ENCODE assay signal across 2 cellular contexts in the genomic region with DNA sequence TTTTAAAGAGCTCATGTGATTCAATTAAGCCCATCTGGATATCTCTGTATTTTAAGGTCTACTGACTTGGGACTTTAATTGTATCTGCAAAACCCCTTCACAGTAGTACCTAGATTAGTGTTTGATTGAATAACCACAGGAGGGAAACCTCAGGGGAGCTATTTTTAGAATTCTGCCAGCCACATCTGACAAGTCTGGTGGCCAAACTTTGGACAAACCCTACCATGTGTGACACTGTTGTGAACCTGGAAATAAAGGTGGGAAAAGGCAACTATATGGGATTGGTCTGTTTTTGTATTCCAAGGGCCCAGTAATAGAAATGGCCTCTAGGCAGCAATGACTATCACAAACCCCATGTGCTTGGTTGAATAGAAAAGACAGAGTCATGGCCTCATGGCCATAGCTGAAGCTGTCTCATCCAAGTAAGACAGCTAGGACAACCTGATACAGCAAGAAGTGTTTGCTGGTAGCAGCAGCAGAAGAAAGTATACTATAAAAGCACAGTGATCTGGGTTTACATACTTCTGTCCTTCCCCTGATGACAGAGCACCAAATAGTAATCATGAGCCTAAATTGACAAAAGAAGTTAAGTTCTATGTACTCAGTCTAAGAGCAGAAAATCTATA.
TF ChIP-seq lines count a peak whose summit lies in the region.

No MANE protein-coding gene starts in this region.

TF ChIP-seq in IMR-90, 13 proteins besides CTCF, POLR2A, EP300 and RAD21:
- TF ChIP-seq FOS (IDR thresholded peaks at IDR 0.05; ENCODE audit: low read depth, low read length), result no peak
- TF ChIP-seq, protein P1, sequence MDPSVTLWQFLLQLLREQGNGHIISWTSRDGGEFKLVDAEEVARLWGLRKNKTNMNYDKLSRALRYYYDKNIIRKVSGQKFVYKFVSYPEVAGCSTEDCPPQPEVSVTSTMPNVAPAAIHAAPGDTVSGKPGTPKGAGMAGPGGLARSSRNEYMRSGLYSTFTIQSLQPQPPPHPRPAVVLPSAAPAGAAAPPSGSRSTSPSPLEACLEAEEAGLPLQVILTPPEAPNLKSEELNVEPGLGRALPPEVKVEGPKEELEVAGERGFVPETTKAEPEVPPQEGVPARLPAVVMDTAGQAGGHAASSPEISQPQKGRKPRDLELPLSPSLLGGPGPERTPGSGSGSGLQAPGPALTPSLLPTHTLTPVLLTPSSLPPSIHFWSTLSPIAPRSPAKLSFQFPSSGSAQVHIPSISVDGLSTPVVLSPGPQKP (IDR thresholded peaks at IDR 0.05; ENCODE audit: borderline replicate concordance, low read depth, low read length), result no peak
- no peak for TF ChIP-seq CEBPB (IDR thresholded peaks at IDR 0.05; ENCODE audit: low read depth, low read length)
- no peak for TF ChIP-seq MAZ (IDR thresholded peaks at IDR 0.05; ENCODE audit: borderline replicate concordance, low read depth, low read length)
- TF ChIP-seq RFX5 (IDR thresholded peaks at IDR 0.05; ENCODE audit: low read depth, low read length), result no peak
- no peak for TF ChIP-seq SMC3 (IDR thresholded peaks at IDR 0.05; ENCODE audit: low read depth, low read length)
- no peak for TF ChIP-seq MAFK (IDR thresholded peaks at IDR 0.05; ENCODE audit: low read depth, low read length)
- TF ChIP-seq, protein P2, sequence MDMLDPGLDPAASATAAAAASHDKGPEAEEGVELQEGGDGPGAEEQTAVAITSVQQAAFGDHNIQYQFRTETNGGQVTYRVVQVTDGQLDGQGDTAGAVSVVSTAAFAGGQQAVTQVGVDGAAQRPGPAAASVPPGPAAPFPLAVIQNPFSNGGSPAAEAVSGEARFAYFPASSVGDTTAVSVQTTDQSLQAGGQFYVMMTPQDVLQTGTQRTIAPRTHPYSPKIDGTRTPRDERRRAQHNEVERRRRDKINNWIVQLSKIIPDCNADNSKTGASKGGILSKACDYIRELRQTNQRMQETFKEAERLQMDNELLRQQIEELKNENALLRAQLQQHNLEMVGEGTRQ (IDR thresholded peaks at IDR 0.05; ENCODE audit: low read depth, low read length), result no peak
- TF ChIP-seq NFE2L2 (IDR thresholded peaks at IDR 0.05; ENCODE audit: low read depth, low read length), result no peak
- no peak for TF ChIP-seq CHD1 (IDR thresholded peaks at IDR 0.05; ENCODE audit: low read depth, low read length)
- TF ChIP-seq BHLHE40 (IDR thresholded peaks at IDR 0.05; ENCODE audit: low read depth, low read length), result no peak
- no peak for TF ChIP-seq RCOR1 (IDR thresholded peaks at IDR 0.05; ENCODE audit: insufficient replicate concordance, low read length)
- TF ChIP-seq MXI1 (IDR thresholded peaks at IDR 0.05; ENCODE audit: borderline replicate concordance, low read depth, low read length), result no peak
TF ChIP-seq in IMR-90: peak in this region for 0.

TF ChIP-seq in K562, 482 proteins besides CTCF, POLR2A, EP300 and RAD21:
- TF ChIP-seq BMI1 (IDR thresholded peaks at IDR 0.05; ENCODE audit: low read length) (no peak), RFX5 (IDR thresholded peaks at IDR 0.05; ENCODE audit: low read depth, low read length) (no peak), ZC3H8 (IDR thresholded peaks at IDR 0.05) (no peak), NCOA6 (IDR thresholded peaks at IDR 0.05) (no peak)
- TF ChIP-seq, protein P3, sequence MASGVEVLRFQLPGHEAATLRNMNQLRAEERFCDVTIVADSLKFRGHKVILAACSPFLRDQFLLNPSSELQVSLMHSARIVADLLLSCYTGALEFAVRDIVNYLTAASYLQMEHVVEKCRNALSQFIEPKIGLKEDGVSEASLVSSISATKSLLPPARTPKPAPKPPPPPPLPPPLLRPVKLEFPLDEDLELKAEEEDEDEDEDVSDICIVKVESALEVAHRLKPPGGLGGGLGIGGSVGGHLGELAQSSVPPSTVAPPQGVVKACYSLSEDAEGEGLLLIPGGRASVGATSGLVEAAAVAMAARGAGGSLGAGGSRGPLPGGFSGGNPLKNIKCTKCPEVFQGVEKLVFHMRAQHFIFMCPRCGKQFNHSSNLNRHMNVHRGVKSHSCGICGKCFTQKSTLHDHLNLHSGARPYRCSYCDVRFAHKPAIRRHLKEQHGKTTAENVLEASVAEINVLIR (CRISPR knock-in tag; IDR thresholded peaks at IDR 0.05), result 0 out of 2 replicates have a peak, but pooled peaks have one; percentile 24
